Comparison of ENCODE assay signal across 9 cellular contexts in the genomic region with DNA sequence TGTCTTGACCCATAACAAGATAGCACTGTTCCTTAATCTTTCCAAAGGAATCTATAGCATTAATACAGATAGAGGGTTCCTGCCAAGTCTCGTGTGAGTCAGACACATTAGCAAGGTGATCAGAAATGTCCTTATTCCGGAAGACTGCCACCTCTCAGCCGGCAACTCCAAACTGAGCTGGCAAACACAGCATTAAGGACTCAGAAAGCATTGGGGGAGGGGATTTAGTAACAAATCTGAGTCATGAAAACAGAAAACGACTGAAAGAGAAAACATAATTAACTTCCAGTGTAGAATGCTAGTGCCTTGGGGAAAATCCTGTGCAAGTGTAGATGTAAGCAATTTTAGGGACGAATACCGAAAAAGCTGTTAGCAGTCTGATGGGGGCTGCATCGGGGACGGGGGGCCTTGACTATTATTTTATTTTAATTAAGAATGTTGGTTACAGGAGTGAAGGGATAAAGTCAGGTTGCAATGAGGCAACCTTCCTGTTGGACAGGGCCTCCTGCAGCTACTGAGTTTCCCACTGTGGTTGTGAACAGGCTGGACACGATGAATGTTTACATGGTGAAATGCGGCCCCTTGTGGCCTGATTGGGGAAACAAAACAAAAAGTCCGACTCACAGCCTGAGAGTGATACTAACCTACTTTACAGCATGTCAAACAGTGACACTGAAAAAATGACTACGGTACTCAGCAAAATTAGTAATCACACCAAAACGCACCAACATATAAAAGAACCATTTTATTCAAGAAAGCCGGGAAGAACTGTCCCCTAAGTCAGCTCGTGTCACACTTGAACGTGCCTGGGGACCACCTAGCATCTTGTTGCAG. TPM values are rescaled to one million over a fixed set of nuclear protein-coding genes. Genes with fewer than 3 reads are reported as not detected.
DNase-seq lines count a peak whose midpoint lies in the region; ATAC-seq, FAIRE-seq and TF ChIP-seq lines count a peak whose summit lies in the region.
"Had no signal": no experiment of that assay in that cellular context is flagged by ENCODE, and none has a peak within 500 bp of the region (broad histone marks: within the 10 kb centered on the region; RNA-seq: fewer than 3 reads in every experiment).

No MANE protein-coding gene starts in this region.

- H3K27me3 Mint-ChIP-seq in activated naive CD4-positive, alpha-beta T cell treated with anti-CD3 and anti-CD28 coated beads, Interleukin-2, amount 10 ng/mL, durations not matched to agents 7 days and 5 days: peaks cover 7% of the 10 kb centered on the region
- no peaks in the 10 kb centered on the region for H3K27me3 Mint-ChIP-seq in glutamatergic neuron (ENCODE audit: unreplicated experiment)

- no peaks in the 10 kb centered on the region for H3K9me3 Mint-ChIP-seq in activated naive CD4-positive, alpha-beta T cell treated with anti-CD3 and anti-CD28 coated beads, Interleukin-2, amount 10 ng/mL, durations not matched to agents 7 days and 5 days
- H3K9me3 Mint-ChIP-seq in glutamatergic neuron (ENCODE audit: unreplicated experiment): no peaks in the 10 kb centered on the region
- H3K9me3 Mint-ChIP-seq: activated B cell treated with CpG ODN at 0.5 μM for 24 hours had no signal

- WGBS in pancreas, 2 donors: 30 to 33% methylated on average over 16 of the region's 16 CpGs

- CTCF ChIA-PET in activated naive CD4-positive, alpha-beta T cell treated with anti-CD3 and anti-CD28 coated beads, Interleukin-2, amount 10 ng/mL, durations not matched to agents 7 days and 5 days (lab: Charles Lee): interaction anchor here (0.7 to 1.6 kb wide), 11 partner anchors 11 to 1059 kb away, joined by 3 to 8 read pairs (median 4); a partner anchor contains a TSS

- intact Hi-C loops in pancreas (cut with DNase I): loop anchor here (5.0 to 10.0 kb wide), 3 partner anchors 391 to 466 kb away; no protein-coding TSS in a partner anchor

- no peak overlapping the region for H3K27ac Mint-ChIP-seq in activated naive CD4-positive, alpha-beta T cell treated with anti-CD3 and anti-CD28 coated beads, Interleukin-2, amount 10 ng/mL, durations not matched to agents 7 days and 5 days
- no peak overlapping the region for H3K27ac Mint-ChIP-seq in glutamatergic neuron (ENCODE audit: unreplicated experiment)
- H3K27ac Mint-ChIP-seq: activated B cell treated with CpG ODN at 0.5 μM for 24 hours had no signal

- FAIRE-seq in pancreas (lab: Jason Lieb, UNC): peak; percentile 53

- H3K9me3 ChIP-seq in pancreas: no peaks in the 10 kb centered on the region

- no peak overlapping the region for H3K4me3 Mint-ChIP-seq in activated naive CD4-positive, alpha-beta T cell treated with anti-CD3 and anti-CD28 coated beads, Interleukin-2, amount 10 ng/mL, durations not matched to agents 7 days and 5 days
- no peak overlapping the region for H3K4me3 Mint-ChIP-seq in glutamatergic neuron (ENCODE audit: unreplicated experiment)
- H3K4me3 Mint-ChIP-seq: activated B cell treated with CpG ODN at 0.5 μM for 24 hours had no signal

- no peaks in the 10 kb centered on the region for H3K4me1 Mint-ChIP-seq in activated naive CD4-positive, alpha-beta T cell treated with anti-CD3 and anti-CD28 coated beads, Interleukin-2, amount 10 ng/mL, durations not matched to agents 7 days and 5 days
- peaks cover 15% of the 10 kb centered on the region for H3K4me1 Mint-ChIP-seq in glutamatergic neuron (ENCODE audit: low read depth, unreplicated experiment)
- H3K4me1 Mint-ChIP-seq: activated B cell treated with CpG ODN at 0.5 μM for 24 hours had no signal

- no peaks in the 10 kb centered on the region for H3K36me3 Mint-ChIP-seq in activated naive CD4-positive, alpha-beta T cell treated with anti-CD3 and anti-CD28 coated beads, Interleukin-2, amount 10 ng/mL, durations not matched to agents 7 days and 5 days
- no peaks in the 10 kb centered on the region for H3K36me3 Mint-ChIP-seq in glutamatergic neuron (ENCODE audit: unreplicated experiment)

- no peak overlapping the region for H3K27ac ChIP-seq in pancreas

- H3K4me1 ChIP-seq in pancreas: peaks cover 3 to 12% (median 8%) of the 10 kb centered on the region in 3 donors

- no peaks in the 10 kb centered on the region for H3K36me3 ChIP-seq in pancreas

- DNase-seq in COLO829 (ENCODE audit: low spot score) (peak; percentile 83), GM19240 (ENCODE audit: insufficient read length, low spot score) (peak; percentile 48), HUDEP-2 (lab: John Stamatoyannopoulos, UW; ENCODE audit: unreplicated experiment in 76 of 76) (peak in 74 of 76 experiments; percentile 20 to 89 (median 73)), NCI-H82 (lab: John Stamatoyannopoulos, UW) (peak; percentile 93), glutamatergic neuron (peak; percentile 76), pancreas (peak in 5 of 6 donors; percentile 61 to 82 (median 69))
- peak; percentile 53 for DNase-seq in activated naive CD4-positive, alpha-beta T cell treated with anti-CD3 and anti-CD28 coated beads, Interleukin-2, amount 10 ng/mL, durations not matched to agents 7 days and 5 days
- DNase-seq: activated B cell treated with CpG ODN at 0.5 μM for 24 hours had no signal

- H3K27me3 ChIP-seq in pancreas: no peaks in the 10 kb centered on the region

- peak; percentile 83 to 95 (median 93) for ATAC-seq in pancreas
- no peak for ATAC-seq in HG03571 (IDR thresholded peaks at IDR 0.05; ENCODE audit: unreplicated experiment)

- no peak overlapping the region for H3K4me3 ChIP-seq in pancreas

- TF ChIP-seq CTCF in glutamatergic neuron (IDR thresholded peaks at IDR 0.05; ENCODE audit: partially characterized antibody, unreplicated experiment): peak; percentile 82
- TF ChIP-seq CTCF in pancreas (IDR thresholded peaks at IDR 0.05): peak; percentile 50 to 60 (median 55)

RNA-seq across cellular contexts. Expression of a gene that starts 20.7 kb away (rescaled TPM):
- total RNA-seq in glutamatergic neuron (ENCODE audit: unreplicated experiment) (12.6 TPM), pancreas (1 to 10 TPM; 2.0 to 4.2 (median 2.8) TPM)
- 1 to 10 TPM; 2.2 to 3.8 TPM for polyA plus RNA-seq in pancreas

RNA-seq across cellular contexts. Expression of a gene that starts 40.5 kb away (rescaled TPM):
- total RNA-seq in glutamatergic neuron (ENCODE audit: unreplicated experiment): not detected
- 1 to 10 TPM in 1 of 6 donors, under 1 TPM in 1, not detected in 4; 0.28 to 1.0 TPM for total RNA-seq in pancreas
- under 1 TPM in 1 of 2 donors, not detected in 1; 0.23 TPM for polyA plus RNA-seq in pancreas
- total RNA-seq: activated B cell treated with CpG ODN at 0.5 μM for 24 hours had no signal
